29 cellular contexts compared by ENCODE assay signal in the genomic region with DNA sequence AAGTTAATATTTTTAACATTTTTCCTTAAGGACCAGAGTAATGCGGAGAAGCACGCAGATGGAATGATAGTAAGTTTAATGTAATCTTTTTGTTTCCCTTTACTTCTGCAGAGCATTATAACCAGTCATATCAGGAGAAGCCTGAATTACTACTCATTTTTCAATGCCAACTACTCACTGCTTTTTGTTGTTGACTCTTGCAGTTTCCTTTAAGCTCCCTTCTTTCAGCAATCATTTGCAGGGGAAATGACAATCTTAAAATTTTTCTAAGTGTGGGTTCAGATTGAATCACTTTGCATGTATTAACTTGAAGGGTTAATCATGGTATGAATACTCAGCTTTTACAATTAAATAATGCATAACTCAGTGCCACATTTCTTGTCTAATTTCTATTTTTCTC.
"Had no signal": no experiment of that assay in that cellular context is flagged by ENCODE, and none has a peak within 500 bp of the region (broad histone marks: within the 10 kb centered on the region; RNA-seq: fewer than 3 reads in every experiment).

No MANE protein-coding gene starts in this region.

- H3K9ac ChIP-seq: KMS-11, SK-N-SH had no signal

- H3K4me1 ChIP-seq: Peyer's patch, SJSA1 had no signal

- H3K4me2 ChIP-seq: KMS-11, SK-N-SH had no signal

- H3K27ac Mint-ChIP-seq: activated CD8-positive, alpha-beta T cell treated with anti-CD3 and anti-CD28 coated beads for 36 hours; activated naive CD8-positive, alpha-beta T cell treated with anti-CD3 and anti-CD28 coated beads, Interleukin-2, amount 10 ng/mL, durations not matched to agents 7 days and 5 days; activated T-helper 1 cell treated with anti-CD3 and anti-CD28 coated beads, Interleukin-12 subunit alpha, Interleukin-12 subunit beta, Interleukin-2, Interleukin-4 antibody, amounts not matched to agents 30 ng/mL and 10 ng/mL and 1 ng/mL, durations not matched to agents 14 hours and 24 hours and 36 hours; T-helper 1 cell treated with Interleukin-12 subunit alpha and Interleukin-12 subunit beta and Interleukin-4 antibody, amounts not matched to agents 30 μg/mL and 1 μg/mL, for 36 hours; T-helper 2 cell treated with Interferon-gamma antibody and Interleukin-4, amounts not matched to agents 5 μg/mL and 100 μg/mL, for 36 hours had no signal

- H3K9me3 Mint-ChIP-seq: activated T-helper 1 cell treated with anti-CD3 and anti-CD28 coated beads, Interleukin-12 subunit alpha, Interleukin-12 subunit beta, Interleukin-2, Interleukin-4 antibody, amounts not matched to agents 30 ng/mL and 10 ng/mL and 1 ng/mL, durations not matched to agents 14 hours and 24 hours and 36 hours had no signal

- ATAC-seq: activated CD8-positive, alpha-beta T cell treated with anti-CD3 and anti-CD28 coated beads for 36 hours; PC-3 had no signal

- H3K4me3 ChIP-seq: ascending aorta, Peyer's patch, SJSA1 had no signal

- H3K27me3 ChIP-seq: ascending aorta, Peyer's patch, SJSA1 had no signal

- H3K4me3 Mint-ChIP-seq: activated CD8-positive, alpha-beta T cell treated with anti-CD3 and anti-CD28 coated beads for 36 hours; activated naive CD8-positive, alpha-beta T cell treated with anti-CD3 and anti-CD28 coated beads, Interleukin-2, amount 10 ng/mL, durations not matched to agents 7 days and 5 days; activated T-helper 1 cell treated with anti-CD3 and anti-CD28 coated beads, Interleukin-12 subunit alpha, Interleukin-12 subunit beta, Interleukin-2, Interleukin-4 antibody, amounts not matched to agents 30 ng/mL and 10 ng/mL and 1 ng/mL, durations not matched to agents 14 hours and 24 hours and 36 hours; T-helper 1 cell treated with Interleukin-12 subunit alpha and Interleukin-12 subunit beta and Interleukin-4 antibody, amounts not matched to agents 30 μg/mL and 1 μg/mL, for 36 hours; T-helper 2 cell treated with Interferon-gamma antibody and Interleukin-4, amounts not matched to agents 5 μg/mL and 100 μg/mL, for 36 hours had no signal

- H3K27me3 Mint-ChIP-seq: activated CD8-positive, alpha-beta T cell treated with anti-CD3 and anti-CD28 coated beads for 36 hours; activated naive CD8-positive, alpha-beta T cell treated with anti-CD3 and anti-CD28 coated beads, Interleukin-2, amount 10 ng/mL, durations not matched to agents 7 days and 5 days had no signal

- DNase-seq: activated CD4-positive, alpha-beta T cell treated with anti-CD3 and anti-CD28 coated beads for 48 hours; activated CD4-positive, alpha-beta T cell treated with anti-CD3 and anti-CD28 coated beads, Interleukin-2, amount 50 U/mL, for 4 hours; activated CD8-positive, alpha-beta T cell treated with anti-CD3 and anti-CD28 coated beads for 36 hours; activated effector memory CD4-positive, alpha-beta T cell treated with Interleukin-2 at 50 U/mL for 16 hours; activated naive CD4-positive, alpha-beta T cell treated with anti-CD3 and anti-CD28 coated beads, Interleukin-2, amount 50 U/mL, for 16 hours; activated naive CD8-positive, alpha-beta T cell treated with anti-CD3 and anti-CD28 coated beads, Interleukin-2, amount 10 ng/mL, durations not matched to agents 7 days and 5 days; amygdala; caudate nucleus; MM.1S; MV-4-11; NCI-H1092; NCI-H1436 treated with DMSO at 0.1 percent for 48 hours; NCI-H1694 treated with DMSO at 0.1 percent for 48 hours; NCI-H2029; NCI-H345; NCI-H526; NCI-H748 treated with DMSO at 0.1 percent for 48 hours; NK-92 treated with Interleukin-12 subunit alpha and Interleukin-12 subunit beta, amount 100 ng/mL, for 24 hours; PC-3; Peyer's patch; RPMI8226; SHP77 treated with DMSO at 0.1 percent for 48 hours; SK-N-SH had no signal

- H3K27ac ChIP-seq: ascending aorta, KMS-11, Peyer's patch, SJSA1 had no signal
